1 cellular context compared by ENCODE assay signal in the genomic region with DNA sequence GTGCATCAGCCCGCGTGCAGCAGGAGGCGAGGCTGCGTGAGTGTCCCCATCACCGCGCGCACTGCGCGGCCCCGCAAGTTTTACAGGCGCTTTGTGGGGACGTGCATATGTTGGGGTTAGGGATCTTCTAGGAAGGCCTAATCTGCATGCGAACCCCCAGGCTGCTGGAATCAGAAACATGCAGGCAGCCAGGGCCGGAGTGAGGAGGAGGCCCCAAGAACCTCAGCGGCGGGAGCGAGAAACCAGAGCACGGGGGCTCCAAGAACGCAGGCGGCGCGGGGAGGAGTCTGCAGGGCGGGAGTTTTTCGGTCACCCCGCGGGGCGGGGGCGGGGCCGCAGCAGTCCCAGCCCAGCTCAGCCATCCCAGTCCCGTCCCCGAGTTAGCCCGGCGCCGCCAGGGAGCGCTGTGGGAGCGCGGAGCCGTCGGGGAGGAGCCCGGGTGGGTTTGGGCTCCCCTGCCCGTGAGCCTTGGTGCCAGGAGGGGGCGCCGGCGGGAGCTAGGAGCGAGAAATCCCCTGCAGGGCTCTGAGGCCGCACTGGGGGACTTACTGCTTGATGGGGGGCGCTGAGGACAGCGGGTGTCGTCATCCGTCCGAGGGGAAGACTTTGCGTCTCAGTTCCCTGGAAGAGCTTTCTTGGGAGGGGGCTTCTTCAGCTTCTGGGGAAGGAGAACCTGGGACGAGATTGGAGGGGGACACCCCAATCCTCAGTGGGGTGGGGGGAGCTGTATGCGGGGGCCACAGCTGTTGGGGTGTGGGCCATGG.
TF ChIP-seq lines count a peak whose summit lies in the region.

No MANE protein-coding gene starts in this region.

TF ChIP-seq in K562, 482 proteins besides CTCF, POLR2A, EP300 and RAD21 (continued from another document and continues in another):
- TF ChIP-seq ZBTB40 (IDR thresholded peaks at IDR 0.05): no peak; the same call in 1 of the 2 replicates
- peak; percentile 63 for TF ChIP-seq ZBTB40 (CRISPR knock-in tag; IDR thresholded peaks at IDR 0.05)
- TF ChIP-seq, protein P1, sequence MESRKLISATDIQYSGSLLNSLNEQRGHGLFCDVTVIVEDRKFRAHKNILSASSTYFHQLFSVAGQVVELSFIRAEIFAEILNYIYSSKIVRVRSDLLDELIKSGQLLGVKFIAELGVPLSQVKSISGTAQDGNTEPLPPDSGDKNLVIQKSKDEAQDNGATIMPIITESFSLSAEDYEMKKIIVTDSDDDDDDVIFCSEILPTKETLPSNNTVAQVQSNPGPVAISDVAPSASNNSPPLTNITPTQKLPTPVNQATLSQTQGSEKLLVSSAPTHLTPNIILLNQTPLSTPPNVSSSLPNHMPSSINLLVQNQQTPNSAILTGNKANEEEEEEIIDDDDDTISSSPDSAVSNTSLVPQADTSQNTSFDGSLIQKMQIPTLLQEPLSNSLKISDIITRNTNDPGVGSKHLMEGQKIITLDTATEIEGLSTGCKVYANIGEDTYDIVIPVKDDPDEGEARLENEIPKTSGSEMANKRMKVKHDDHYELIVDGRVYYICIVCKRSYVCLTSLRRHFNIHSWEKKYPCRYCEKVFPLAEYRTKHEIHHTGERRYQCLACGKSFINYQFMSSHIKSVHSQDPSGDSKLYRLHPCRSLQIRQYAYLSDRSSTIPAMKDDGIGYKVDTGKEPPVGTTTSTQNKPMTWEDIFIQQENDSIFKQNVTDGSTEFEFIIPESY (CRISPR knock-in tag; IDR thresholded peaks at IDR 0.05): peak; percentile 95
- 0 out of 2 replicates have a peak, but pooled peaks have one; percentile 44 for TF ChIP-seq MXI1 (IDR thresholded peaks at IDR 0.05; ENCODE audit: low read depth, low read length)
- TF ChIP-seq MLLT1 (IDR thresholded peaks at IDR 0.05): 0 out of 4 replicates have a peak, but pooled peaks of 1 of the 2 experiments have one; percentile 69
- TF ChIP-seq KLF1 (tag; IDR thresholded peaks at IDR 0.05): no peak
- peak; percentile 96 for TF ChIP-seq ZNF224 (CRISPR knock-in tag; IDR thresholded peaks at IDR 0.05)
- no peak for TF ChIP-seq ZNF551 (CRISPR knock-in tag; IDR thresholded peaks at IDR 0.05)
- no peak for TF ChIP-seq RBM39 (optimal IDR thresholded peaks at IDR 0.05; ENCODE audit: low read depth, low read length)
- no peak for TF ChIP-seq ID3 (CRISPR knock-in tag; IDR thresholded peaks at IDR 0.05)
- peak; percentile 20; the same call in 1 of the 2 replicates for TF ChIP-seq ID3 (tag; IDR thresholded peaks at IDR 0.05)
- TF ChIP-seq MAFG (tag; conservative IDR thresholded peaks at IDR 0.05): no peak
- TF ChIP-seq TAF7 (tag; IDR thresholded peaks at IDR 0.05): no peak
- TF ChIP-seq, protein P2, sequence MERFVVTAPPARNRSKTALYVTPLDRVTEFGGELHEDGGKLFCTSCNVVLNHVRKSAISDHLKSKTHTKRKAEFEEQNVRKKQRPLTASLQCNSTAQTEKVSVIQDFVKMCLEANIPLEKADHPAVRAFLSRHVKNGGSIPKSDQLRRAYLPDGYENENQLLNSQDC (CRISPR knock-in tag; IDR thresholded peaks at IDR 0.05): no peak
- no peak for TF ChIP-seq TRIM28 (IDR thresholded peaks at IDR 0.05)
- TF ChIP-seq L3MBTL2 (IDR thresholded peaks at IDR 0.05): peak; percentile 99
- peak; percentile 99 for TF ChIP-seq MGA (IDR thresholded peaks at IDR 0.05)
- TF ChIP-seq MED1 (CRISPR knock-in tag; IDR thresholded peaks at IDR 0.05; ENCODE audit: borderline replicate concordance): no peak
- TF ChIP-seq NR2C2 (CRISPR knock-in tag; IDR thresholded peaks at IDR 0.05): peak; percentile 67; the same call in 1 of the 2 replicates
- TF ChIP-seq NR2C2 (tag; IDR thresholded peaks at IDR 0.05): no peak
- TF ChIP-seq SIN3A (IDR thresholded peaks at IDR 0.05; ENCODE audit: borderline replicate concordance in 2 of 2, control insufficient read depth in 1 of 2, low read depth in 2 of 2, low read length in 2 of 2): no peak
- TF ChIP-seq MYC (IDR thresholded peaks at IDR 0.05; ENCODE audit: low read depth, low read length): peak; percentile 74; the same call in 1 of the 2 replicates
- no peak for TF ChIP-seq MYC (CRISPR knock-in tag; IDR thresholded peaks at IDR 0.05; ENCODE audit: borderline replicate concordance, low read depth)
- no peak for TF ChIP-seq SRSF3 (IDR thresholded peaks at IDR 0.05; ENCODE audit: insufficient read depth, low read length)
- TF ChIP-seq SMARCC2 (IDR thresholded peaks at IDR 0.05; ENCODE audit: low read depth): no peak
- TF ChIP-seq GATA2 (CRISPR knock-in tag; IDR thresholded peaks at IDR 0.05): peak; percentile 60; the same call in 1 of the 2 replicates
- TF ChIP-seq HCFC1 (IDR thresholded peaks at IDR 0.05; ENCODE audit: low read depth, low read length): peak; percentile 33; the same call in 1 of the 2 replicates
